In the genomic region with DNA sequence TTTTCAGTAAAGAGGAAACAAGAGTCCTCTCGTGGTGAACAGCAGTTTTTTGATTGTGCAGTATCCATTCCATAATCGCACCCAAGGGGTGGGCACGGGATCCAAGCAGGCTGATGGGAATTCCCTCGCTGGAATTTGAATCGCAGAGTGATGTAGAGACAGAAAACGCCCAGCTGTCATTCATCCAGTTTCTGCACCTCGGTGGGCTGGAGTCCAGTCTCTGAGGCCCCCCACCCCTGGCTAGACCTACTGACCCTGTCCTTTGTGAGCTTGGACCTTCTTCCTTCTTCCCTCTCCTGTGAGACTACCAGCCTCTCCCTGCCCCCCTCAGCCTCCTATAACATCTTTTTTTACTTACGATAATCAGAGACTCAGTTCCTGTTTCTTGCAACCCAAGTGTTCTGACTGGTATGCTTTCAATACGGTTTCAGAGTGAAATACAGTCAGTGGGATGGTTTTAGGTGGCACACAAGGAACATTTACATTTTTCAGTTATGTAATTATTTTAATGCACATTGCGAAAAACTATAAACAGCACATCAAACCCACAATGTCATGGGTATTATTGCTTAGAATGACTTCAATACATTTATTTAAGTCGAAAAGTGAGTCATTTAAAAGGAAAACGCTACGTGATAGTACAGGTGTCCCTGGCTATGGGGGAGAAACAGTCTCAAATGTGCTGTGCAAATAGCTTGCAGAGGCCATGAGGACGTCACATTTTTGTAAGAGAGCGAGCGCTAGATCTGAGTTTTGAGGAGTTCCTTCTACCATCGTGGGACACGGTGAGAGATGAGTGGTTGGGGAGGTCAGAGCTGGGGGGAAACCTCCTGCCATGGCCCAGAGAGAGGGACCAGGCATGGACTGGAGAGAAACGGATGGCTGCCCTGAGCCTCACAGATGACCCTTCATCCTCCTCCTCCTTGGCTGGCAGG, we compare ENCODE assay signal across 10 cellular contexts. TPM values are rescaled to one million over a fixed set of nuclear protein-coding genes. Genes with fewer than 3 reads are reported as not detected.
DNase-seq lines count a peak whose midpoint lies in the region; ATAC-seq and TF ChIP-seq lines count a peak whose summit lies in the region.
"Had no signal": no experiment of that assay in that cellular context is flagged by ENCODE, and none has a peak within 500 bp of the region (broad histone marks: within the 10 kb centered on the region; RNA-seq: fewer than 3 reads in every experiment).

No MANE protein-coding gene starts in this region.

- H3K27ac ChIP-seq in left ventricle myocardium inferior (replicated peaks): no peak overlapping the region

- DNase-seq in activated CD4-positive, alpha-beta memory T cell treated with anti-CD3 and anti-CD28 coated beads for 36 hours: peak; percentile 66
- DNase-seq in left ventricle myocardium inferior (no peak), NCI-H2029 (lab: John Stamatoyannopoulos, UW) (no peak), left colon (no peak)
- no peak for DNase-seq in T-helper 2 cell treated with Interferon-gamma antibody and Interleukin-4, amounts not matched to agents 5 μg/mL and 100 μg/mL, for 36 hours (ENCODE audit: low spot score)
- DNase-seq: central memory CD4-positive, alpha-beta T cell had no signal

- no peaks in the 10 kb centered on the region for H3K9me3 ChIP-seq in left ventricle myocardium inferior (replicated peaks)

- H3K9me3 Mint-ChIP-seq in activated CD4-positive, alpha-beta memory T cell treated with anti-CD3 and anti-CD28 coated beads for 36 hours: no peaks in the 10 kb centered on the region
- no peaks in the 10 kb centered on the region for H3K9me3 Mint-ChIP-seq in T-helper 2 cell treated with Interferon-gamma antibody and Interleukin-4, amounts not matched to agents 5 μg/mL and 100 μg/mL, for 36 hours

- peak overlapping the region; percentile 87 for H3K27ac Mint-ChIP-seq in activated CD4-positive, alpha-beta memory T cell treated with anti-CD3 and anti-CD28 coated beads for 36 hours
- no peak overlapping the region for H3K27ac Mint-ChIP-seq in T-helper 2 cell treated with Interferon-gamma antibody and Interleukin-4, amounts not matched to agents 5 μg/mL and 100 μg/mL, for 36 hours

- H3K36me3 Mint-ChIP-seq in activated CD4-positive, alpha-beta memory T cell treated with anti-CD3 and anti-CD28 coated beads for 36 hours: no peaks in the 10 kb centered on the region
- H3K36me3 Mint-ChIP-seq in T-helper 2 cell treated with Interferon-gamma antibody and Interleukin-4, amounts not matched to agents 5 μg/mL and 100 μg/mL, for 36 hours (ENCODE audit: low read depth): no peaks in the 10 kb centered on the region

- POLR2A ChIA-PET in activated CD4-positive, alpha-beta memory T cell treated with anti-CD3 and anti-CD28 coated beads for 36 hours (lab: Charles Lee): interaction anchor here (1.0 to 2.1 kb wide), 6 partner anchors 11 to 195 kb away, joined by 3 to 7 read pairs (median 4); a partner anchor contains a TSS

- no peak for TF ChIP-seq CTCF in left ventricle myocardium inferior (IDR thresholded peaks at IDR 0.05; ENCODE audit: borderline replicate concordance)

- intact Hi-C loops in activated CD4-positive, alpha-beta memory T cell treated with anti-CD3 and anti-CD28 coated beads for 36 hours (cut with micrococcal nuclease): loop anchor here (1.0 to 5.0 kb wide), 8 partner anchors 19 to 890 kb away; a partner anchor contains a TSS
- intact Hi-C loops in left ventricle myocardium inferior (cut with micrococcal nuclease): no loop called here
- intact Hi-C loops in left colon (cut with DNase I, micrococcal nuclease): no loop called here

- H3K4me1 ChIP-seq in left ventricle myocardium inferior: no peaks in the 10 kb centered on the region

- H3K4me3 ChIP-seq in left ventricle myocardium inferior: no peak overlapping the region
- H3K4me3 ChIP-seq: lung had no signal

- ATAC-seq in GM19395 (IDR thresholded peaks at IDR 0.05; ENCODE audit: unreplicated experiment): peak; percentile 81
- peak; percentile 74 for ATAC-seq in HG03108 (IDR thresholded peaks at IDR 0.05; ENCODE audit: unreplicated experiment)
- ATAC-seq in left colon: no peak

- peak; percentile 7 for TF ChIP-seq POLR2A in GM10847 (IDR thresholded peaks at IDR 0.05; ENCODE audit: extremely low read depth, insufficient read length)

- CTCF ChIA-PET in activated CD4-positive, alpha-beta memory T cell treated with anti-CD3 and anti-CD28 coated beads for 36 hours (lab: Charles Lee): interaction anchor here (0.6 to 1.0 kb wide), 3 partner anchors 39 to 592 kb away, joined by 3 to 4 read pairs (median 3); no protein-coding TSS in a partner anchor

- H3K27me3 ChIP-seq in left ventricle myocardium inferior (ENCODE audit: low read depth): no peaks in the 10 kb centered on the region

- peaks cover 8% of the 10 kb centered on the region for H3K27me3 Mint-ChIP-seq in activated CD4-positive, alpha-beta memory T cell treated with anti-CD3 and anti-CD28 coated beads for 36 hours
- H3K27me3 Mint-ChIP-seq in T-helper 2 cell treated with Interferon-gamma antibody and Interleukin-4, amounts not matched to agents 5 μg/mL and 100 μg/mL, for 36 hours (ENCODE audit: low read depth): peaks cover 7% of the 10 kb centered on the region

- H3K4me1 Mint-ChIP-seq in activated CD4-positive, alpha-beta memory T cell treated with anti-CD3 and anti-CD28 coated beads for 36 hours (ENCODE audit: low read depth): peaks cover 32% of the 10 kb centered on the region
- H3K4me1 Mint-ChIP-seq in T-helper 2 cell treated with Interferon-gamma antibody and Interleukin-4, amounts not matched to agents 5 μg/mL and 100 μg/mL, for 36 hours (ENCODE audit: low read depth): peaks cover 4% of the 10 kb centered on the region

- no peaks in the 10 kb centered on the region for H3K36me3 ChIP-seq in left ventricle myocardium inferior

- H3K4me3 Mint-ChIP-seq in activated CD4-positive, alpha-beta memory T cell treated with anti-CD3 and anti-CD28 coated beads for 36 hours: peak overlapping the region; percentile 57
- H3K4me3 Mint-ChIP-seq in T-helper 2 cell treated with Interferon-gamma antibody and Interleukin-4, amounts not matched to agents 5 μg/mL and 100 μg/mL, for 36 hours: no peak overlapping the region

RNA-seq across cellular contexts. Expression of a gene that starts 37.5 kb away (rescaled TPM):
- total RNA-seq in activated CD4-positive, alpha-beta memory T cell treated with anti-CD3 and anti-CD28 coated beads for 36 hours: 1 to 10 TPM; 4.5 to 4.7 TPM
- total RNA-seq in left ventricle myocardium inferior (1.8 TPM), left colon (1 to 10 TPM; 1.0 to 2.8 TPM)
